ENCODE assay signal across 8 cellular contexts in genomic region chr6:158072083-158072721, GRCh38.
DNase-seq lines count a peak whose midpoint lies in the region; FAIRE-seq and TF ChIP-seq lines count a peak whose summit lies in the region.

No MANE protein-coding gene starts in this region.

- H3K4me1 Mint-ChIP-seq in activated naive CD8-positive, alpha-beta T cell (ENCODE audit: low read depth), result peaks cover 4% of the 10 kb centered on the region

- no peaks in the 10 kb centered on the region for H3K9me2 ChIP-seq in MM.1S (replicated peaks; ENCODE audit: insufficient read depth, low read length)
- H3K9me2 ChIP-seq in SU-DHL-6 (replicated peaks; ENCODE audit: insufficient read depth, low read length), result no peaks in the 10 kb centered on the region

- H3K36me3 ChIP-seq in MM.1S (replicated peaks; ENCODE audit: insufficient read depth, low read length), result no peaks in the 10 kb centered on the region
- no peaks in the 10 kb centered on the region for H3K36me3 ChIP-seq in SU-DHL-6 (ENCODE audit: low read length)

- intact Hi-C loops in head of caudate nucleus (cut with DNase I), result loop anchor here (5.0 kb wide), 1 partner anchor 85 kb away; no protein-coding TSS in a partner anchor
- intact Hi-C loops in posterior vena cava (cut with DNase I), result loop anchor here in 1 of 2 donors (10.0 kb wide), 1 partner anchor 137 kb away; no protein-coding TSS in a partner anchor

- no peaks in the 10 kb centered on the region for H3K79me2 ChIP-seq in MM.1S (ENCODE audit: low read length)
- H3K79me2 ChIP-seq in SU-DHL-6 (ENCODE audit: insufficient read depth, low read length), result no peaks in the 10 kb centered on the region

- H3K9me3 ChIP-seq in MM.1S (replicated peaks; ENCODE audit: insufficient read depth, low read length) (no peaks in the 10 kb centered on the region), SU-DHL-6 (ENCODE audit: insufficient read depth, low read length) (no peaks in the 10 kb centered on the region)

- H3K27ac Mint-ChIP-seq in activated naive CD8-positive, alpha-beta T cell, result peak overlapping the region; percentile 51

- TF ChIP-seq CTCF in MM.1S (IDR thresholded peaks at IDR 0.05; ENCODE audit: low read length) (peak; percentile 57), SU-DHL-6 (IDR thresholded peaks at IDR 0.05; ENCODE audit: insufficient read depth, low read length, poor library complexity, severe bottlenecking) (peak; percentile 67)

- no peaks in the 10 kb centered on the region for H4K20me1 ChIP-seq in MM.1S (ENCODE audit: insufficient read depth, low read length)
- no peaks in the 10 kb centered on the region for H4K20me1 ChIP-seq in SU-DHL-6 (ENCODE audit: low read depth, low read length)

- H3K4me1 ChIP-seq in MM.1S (ENCODE audit: low read length), result no peaks in the 10 kb centered on the region

- H3K9ac ChIP-seq in MM.1S (ENCODE audit: low read length) (no peak overlapping the region), SU-DHL-6 (ENCODE audit: low read length) (no peak overlapping the region)

- H3K4me2 ChIP-seq in MM.1S (ENCODE audit: low read depth, low read length), result no peak overlapping the region
- no peak overlapping the region for H3K4me2 ChIP-seq in SU-DHL-6 (ENCODE audit: low read depth, low read length, poor library complexity, severe bottlenecking)

- H3K27ac ChIP-seq in MM.1S (ENCODE audit: low read length), result no peak overlapping the region
- no peak overlapping the region for H3K27ac ChIP-seq in SU-DHL-6 (ENCODE audit: low read depth, low read length)

- FAIRE-seq in urothelium cell line (lab: Jason Lieb, UNC), result peak; percentile 17

- H3K9me3 Mint-ChIP-seq in activated naive CD8-positive, alpha-beta T cell (ENCODE audit: low read depth), result no peaks in the 10 kb centered on the region

- no peaks in the 10 kb centered on the region for H3K27me3 Mint-ChIP-seq in activated naive CD8-positive, alpha-beta T cell

- no peak overlapping the region for H3K4me3 Mint-ChIP-seq in activated naive CD8-positive, alpha-beta T cell

- H3F3A ChIP-seq in MM.1S (ENCODE audit: insufficient read depth, low read length), result no peaks in the 10 kb centered on the region
- H3F3A ChIP-seq in SU-DHL-6 (ENCODE audit: insufficient read depth), result no peaks in the 10 kb centered on the region

- H3K27me3 ChIP-seq in MM.1S (replicated peaks; ENCODE audit: insufficient read depth, low read length), result no peaks in the 10 kb centered on the region
- H3K27me3 ChIP-seq in SU-DHL-6 (ENCODE audit: low read length), result no peaks in the 10 kb centered on the region

- H3K4me3 ChIP-seq in MM.1S (ENCODE audit: low read length) (no peak overlapping the region), SU-DHL-6 (ENCODE audit: insufficient read depth, low read length, poor library complexity, severe bottlenecking) (no peak overlapping the region)

- H2AFZ ChIP-seq in MM.1S (ENCODE audit: low read length) (no peak overlapping the region), SU-DHL-6 (ENCODE audit: low read depth, low read length, severe bottlenecking) (no peak overlapping the region)

- peak; percentile 27 for DNase-seq in NCI-H187 treated with DMSO at 0.1 percent for 48 hours (lab: John Stamatoyannopoulos, UW)
- DNase-seq in NCI-H187 (lab: John Stamatoyannopoulos, UW), result no peak
- peak; percentile 27 for DNase-seq in MM.1S
- peak; percentile 60 to 93 (median 84) for DNase-seq in head of caudate nucleus
- peak; percentile 92 for DNase-seq in posterior vena cava (ENCODE audit: low spot score)
- peak; percentile 75 for DNase-seq in urothelium cell line (ENCODE audit: low spot score)

- H3K36me3 Mint-ChIP-seq in activated naive CD8-positive, alpha-beta T cell, result peaks cover 10% of the 10 kb centered on the region

Comparison
In these comparisons a context has a peak if more than half of its experiments do, and no peak if none do; other contexts are left out.
1. DNase-seq: peak in NCI-H187 treated with DMSO at 0.1 percent for 48 hours (single experiment), MM.1S (single experiment), head of caudate nucleus (42 of 42), posterior vena cava (single experiment) and urothelium cell line (single experiment); none in NCI-H187 (0 of 2).